ENCODE assay signal across 15 cellular contexts in genomic region chr1:200435200-200435780, GRCh38.
"Had no signal": no experiment of that assay in that cellular context is flagged by ENCODE, and none has a peak within 500 bp of the region (broad histone marks: within the 10 kb centered on the region; RNA-seq: fewer than 3 reads in every experiment).

No MANE protein-coding gene starts in this region.

- H3K36me3 Mint-ChIP-seq: activated naive CD4-positive, alpha-beta T cell treated with anti-CD3 and anti-CD28 coated beads, Interleukin-2, amount 50 U/mL, for 24 hours had no signal

- H3K9me3 Mint-ChIP-seq: activated naive CD4-positive, alpha-beta T cell treated with anti-CD3 and anti-CD28 coated beads, Interleukin-2, amount 50 U/mL, for 24 hours; activated T-cell treated with anti-CD3 and anti-CD28 coated beads, Interleukin-2, amount 50 U/mL, for 24 hours; T-helper 2 cell treated with Interferon-gamma antibody and Interleukin-4, amounts not matched to agents 5 μg/mL and 100 μg/mL, for 36 hours had no signal

- H3K27ac ChIP-seq: brain microvascular endothelial cell, dorsolateral prefrontal cortex, heart left ventricle, pancreas, thyroid gland had no signal

- H3K27me3 ChIP-seq: brain microvascular endothelial cell, dorsolateral prefrontal cortex, heart left ventricle, pancreas, thyroid gland had no signal

- ATAC-seq: activated CD4-positive, CD25-positive, alpha-beta regulatory T cell treated with anti-CD3 and anti-CD28 coated beads, Interleukin-2, amount 50 U/mL, for 24 hours; esophagus mucosa; heart left ventricle; left lobe of liver; pancreas had no signal

- DNase-seq: activated effector memory CD4-positive, alpha-beta T cell treated with Interleukin-2 at 50 U/mL for 16 hours; activated T-cell treated with anti-CD3 and anti-CD28 coated beads, Interleukin-2, amount 50 U/mL, for 24 hours; brain microvascular endothelial cell; dorsolateral prefrontal cortex; heart left ventricle; mammary epithelial cell; nephron progenitor cell; pancreas; stimulated activated CD4-positive, alpha-beta T cell treated with anti-CD3 and anti-CD28 coated beads, Interleukin-4, amount 100 ng/mL, for 4 hours; thyroid gland had no signal

- H3K27me3 Mint-ChIP-seq: activated naive CD4-positive, alpha-beta T cell treated with anti-CD3 and anti-CD28 coated beads, Interleukin-2, amount 50 U/mL, for 24 hours; activated T-cell treated with anti-CD3 and anti-CD28 coated beads, Interleukin-2, amount 50 U/mL, for 24 hours had no signal

- H3K27ac Mint-ChIP-seq: activated naive CD4-positive, alpha-beta T cell treated with anti-CD3 and anti-CD28 coated beads, Interleukin-2, amount 50 U/mL, for 24 hours; activated T-cell treated with anti-CD3 and anti-CD28 coated beads, Interleukin-2, amount 50 U/mL, for 24 hours; nephron progenitor cell; T-helper 2 cell treated with Interferon-gamma antibody and Interleukin-4, amounts not matched to agents 5 μg/mL and 100 μg/mL, for 36 hours had no signal

- H3K4me1 ChIP-seq: heart left ventricle, thyroid gland had no signal

- H3K36me3 ChIP-seq: brain microvascular endothelial cell, heart left ventricle, pancreas, thyroid gland had no signal

- H3K4me3 ChIP-seq: dorsolateral prefrontal cortex, heart left ventricle, pancreas, thyroid gland had no signal

- H3K4me3 Mint-ChIP-seq: activated naive CD4-positive, alpha-beta T cell treated with anti-CD3 and anti-CD28 coated beads, Interleukin-2, amount 50 U/mL, for 24 hours; activated T-cell treated with anti-CD3 and anti-CD28 coated beads, Interleukin-2, amount 50 U/mL, for 24 hours; nephron progenitor cell; T-helper 2 cell treated with Interferon-gamma antibody and Interleukin-4, amounts not matched to agents 5 μg/mL and 100 μg/mL, for 36 hours had no signal

- H3K4me1 Mint-ChIP-seq: nephron progenitor cell had no signal

- H3K9me3 ChIP-seq: heart left ventricle, pancreas, thyroid gland had no signal
